ENCODE assay signal across 21 cellular contexts in the genomic region with DNA sequence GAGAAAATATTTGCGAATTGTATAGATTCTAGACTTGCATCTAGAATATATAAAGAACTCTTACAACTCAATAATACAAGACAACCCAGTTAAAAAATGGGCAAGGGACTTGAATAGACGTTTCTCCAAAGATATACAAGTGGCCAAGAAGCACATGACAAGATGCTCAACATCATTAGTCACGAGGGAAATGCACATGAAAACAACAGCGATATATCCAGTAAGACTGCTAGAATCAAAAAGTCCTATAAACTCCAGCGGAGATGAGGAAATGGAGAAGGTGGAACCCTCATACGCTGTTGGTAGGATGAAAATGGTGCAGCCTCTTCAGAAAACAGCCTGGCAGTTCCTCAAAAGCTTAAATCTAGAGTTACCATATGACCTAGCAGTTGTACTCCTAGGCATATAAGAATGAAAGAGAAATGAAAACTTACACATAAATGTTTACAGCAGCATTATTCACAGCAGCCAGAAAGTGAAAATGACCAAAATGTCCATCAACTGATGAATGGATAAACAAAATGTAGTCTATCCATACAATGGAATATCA. TPM values are rescaled to one million over a fixed set of nuclear protein-coding genes. Genes with fewer than 3 reads are reported as not detected.
DNase-seq lines count a peak whose midpoint lies in the region; ATAC-seq and TF ChIP-seq lines count a peak whose summit lies in the region.
"Had no signal": no experiment of that assay in that cellular context is flagged by ENCODE, and none has a peak within 500 bp of the region (broad histone marks: within the 10 kb centered on the region; RNA-seq: fewer than 3 reads in every experiment).

No MANE protein-coding gene starts in this region.

- no peak overlapping the region for H3K27ac ChIP-seq in HEK293 (ENCODE audit: extremely low read depth, low read depth, low read length)
- H3K27ac ChIP-seq in osteoblast (ENCODE audit: low read depth, low read length): no peak overlapping the region
- H3K27ac ChIP-seq: right atrium auricular region had no signal

- POLR2A ChIA-PET in HEK293 (lab: Yijun Ruan, JAX): no interaction called here

- no peak overlapping the region for H2AFZ ChIP-seq in osteoblast (ENCODE audit: low read length)

- peak overlapping the region; percentile 32 for H3K27ac Mint-ChIP-seq in activated T-cell treated with anti-CD3 and anti-CD28 coated beads, Interleukin-2, amount 50 U/mL, for 24 hours
- peak overlapping the region; percentile 53 for H3K27ac Mint-ChIP-seq in activated T-helper 17 cell treated with anti-CD3 and anti-CD28 coated beads, Interleukin-2, amount 50 U/mL, for 72 hours

- H3K79me2 ChIP-seq in osteoblast (ENCODE audit: insufficient read depth, low read length): peaks cover 90% of the 10 kb centered on the region

- H3K4me3 Mint-ChIP-seq in activated T-cell treated with anti-CD3 and anti-CD28 coated beads, Interleukin-2, amount 50 U/mL, for 24 hours: no peak overlapping the region
- peak overlapping the region; percentile 19 for H3K4me3 Mint-ChIP-seq in activated T-helper 17 cell treated with anti-CD3 and anti-CD28 coated beads, Interleukin-2, amount 50 U/mL, for 72 hours

- TF ChIP-seq CTCF in HEK293 (tag by site-specific recombination; IDR thresholded peaks at IDR 0.05) (no peak), osteoblast (IDR thresholded peaks at IDR 0.05; ENCODE audit: extremely low read depth, low read depth, low read length) (no peak)

- H3K27me3 Mint-ChIP-seq in activated T-cell treated with anti-CD3 and anti-CD28 coated beads, Interleukin-2, amount 50 U/mL, for 24 hours: no peaks in the 10 kb centered on the region
- no peaks in the 10 kb centered on the region for H3K27me3 Mint-ChIP-seq in activated T-helper 17 cell treated with anti-CD3 and anti-CD28 coated beads, Interleukin-2, amount 50 U/mL, for 72 hours

- peaks cover 40% of the 10 kb centered on the region for H4K20me1 ChIP-seq in osteoblast (ENCODE audit: insufficient read depth, low read length)

- no peak for DNase-seq in activated T-cell treated with anti-CD3 and anti-CD28 coated beads, Interleukin-2, amount 50 U/mL, for 24 hours
- no peak for DNase-seq in activated T-cell treated with anti-CD3 and anti-CD28 coated beads, Interleukin-2, amount 50 U/mL, for 48 hours
- DNase-seq in osteoblast (ENCODE audit: insufficient read length, low spot score, missing footprints) (peak; percentile 25), NCI-H1436 (lab: John Stamatoyannopoulos, UW) (no peak)
- DNase-seq: activated CD8-positive, alpha-beta memory T cell treated with anti-CD3 and anti-CD28 coated beads for 24 hours; activated effector memory CD4-positive, alpha-beta T cell treated with Interleukin-2 at 50 U/mL for 16 hours; central memory CD4-positive, alpha-beta T cell; effector memory CD4-positive, alpha-beta T cell; KG1; kidney; midbrain; NCI-H1105; NCI-H2171 treated with DMSO at 0.1 percent for 48 hours; NCI-H748 treated with DMSO at 0.1 percent for 48 hours; nucleus accumbens; stimulated activated CD4-positive, alpha-beta T cell treated with anti-CD3 and anti-CD28 coated beads, Interleukin-15, amount 100 ng/mL, for 24 hours had no signal

- peaks cover 70% of the 10 kb centered on the region for H3K4me1 Mint-ChIP-seq in activated T-cell treated with anti-CD3 and anti-CD28 coated beads, Interleukin-2, amount 50 U/mL, for 24 hours (ENCODE audit: low read depth)
- H3K4me1 Mint-ChIP-seq in activated T-helper 17 cell treated with anti-CD3 and anti-CD28 coated beads, Interleukin-2, amount 50 U/mL, for 72 hours: peaks cover 41% of the 10 kb centered on the region

- H3K36me3 ChIP-seq in HEK293 (ENCODE audit: control insufficient read depth in 2 of 2, insufficient read depth in 1 of 2, low read length in 2 of 2) (no peaks in the 10 kb centered on the region), osteoblast (ENCODE audit: insufficient read depth, low read length) (peaks cover 3% of the 10 kb centered on the region)
- H3K36me3 ChIP-seq: right atrium auricular region had no signal

- H3K9me3 Mint-ChIP-seq in activated T-cell treated with anti-CD3 and anti-CD28 coated beads, Interleukin-2, amount 50 U/mL, for 24 hours: no peaks in the 10 kb centered on the region
- H3K9me3 Mint-ChIP-seq in activated T-helper 17 cell treated with anti-CD3 and anti-CD28 coated beads, Interleukin-2, amount 50 U/mL, for 72 hours: no peaks in the 10 kb centered on the region

- no peak overlapping the region for H3K4me3 ChIP-seq in HEK293 (ENCODE audit: low read depth, low read length)
- H3K4me3 ChIP-seq in osteoblast (ENCODE audit: insufficient read depth, low read length): no peak overlapping the region
- H3K4me3 ChIP-seq: right atrium auricular region had no signal

- H3K4me1 ChIP-seq in HEK293 (ENCODE audit: control insufficient read depth, insufficient read depth, low read length) (no peaks in the 10 kb centered on the region), osteoblast (ENCODE audit: insufficient read depth, low read length) (peaks cover 9% of the 10 kb centered on the region)

- H3K9me3 ChIP-seq in HEK293 (ENCODE audit: control insufficient read depth, insufficient read depth, low read depth, low read length) (no peaks in the 10 kb centered on the region), osteoblast (ENCODE audit: low read depth, low read length) (no peaks in the 10 kb centered on the region)
- H3K9me3 ChIP-seq: right atrium auricular region had no signal

- H3K4me2 ChIP-seq in osteoblast (ENCODE audit: insufficient read depth, low read length): no peak overlapping the region

- no peaks in the 10 kb centered on the region for H3K27me3 ChIP-seq in osteoblast (ENCODE audit: insufficient read depth, low read length)
- H3K27me3 ChIP-seq: right atrium auricular region had no signal

- CTCF ChIA-PET in HEK293 (lab: Yijun Ruan, JAX): no interaction called here

- no peak for ATAC-seq in activated T-helper 17 cell treated with anti-CD3 and anti-CD28 coated beads, Interleukin-2, amount 50 U/mL, for 72 hours (replicated peaks)
- ATAC-seq in GM18873 (IDR thresholded peaks at IDR 0.05; ENCODE audit: low FRiP score, unreplicated experiment) (no peak), GM21576 (IDR thresholded peaks at IDR 0.05; ENCODE audit: unreplicated experiment) (no peak)

- peaks cover 12% of the 10 kb centered on the region for H3K36me3 Mint-ChIP-seq in activated T-cell treated with anti-CD3 and anti-CD28 coated beads, Interleukin-2, amount 50 U/mL, for 24 hours (ENCODE audit: low read depth)
- H3K36me3 Mint-ChIP-seq in activated T-helper 17 cell treated with anti-CD3 and anti-CD28 coated beads, Interleukin-2, amount 50 U/mL, for 72 hours (ENCODE audit: low read depth): peaks cover 28% of the 10 kb centered on the region

TF ChIP-seq in HEK293, 187 proteins besides CTCF, POLR2A, EP300 and RAD21:
- TF ChIP-seq ZNF501 (tag by site-specific recombination; IDR thresholded peaks at IDR 0.05) (no peak), ZNF10 (tag by site-specific recombination; IDR thresholded peaks at IDR 0.05) (peak; percentile 82)
TF ChIP-seq in HEK293: peak in this region for 1.

RNA-seq across cellular contexts. Expression of a gene that starts 48.0 kb away (rescaled TPM):
- total RNA-seq in activated T-helper 17 cell treated with anti-CD3 and anti-CD28 coated beads, Interleukin-2, amount 50 U/mL, for 72 hours: 100 to 1,000 TPM in 1 of 2 donors, 10 to 100 TPM in 1; 57.9 to 139 TPM
- total RNA-seq in osteoblast: 47.1 and 57.2 TPM in 2 replicates
